18 cellular contexts compared by ENCODE assay signal in genomic region chr4:115850799-115851509, GRCh38.
DNase-seq lines count a peak whose midpoint lies in the region; ATAC-seq lines count a peak whose summit lies in the region.
"Had no signal": no experiment of that assay in that cellular context is flagged by ENCODE, and none has a peak within 500 bp of the region (broad histone marks: within the 10 kb centered on the region; RNA-seq: fewer than 3 reads in every experiment).

No MANE protein-coding gene starts in this region.

- no peaks in the 10 kb centered on the region for H3K27me3 ChIP-seq in mesendoderm (ENCODE audit: insufficient read depth, low read length, poor library complexity)

- no peaks in the 10 kb centered on the region for H3K79me2 ChIP-seq in mesendoderm (ENCODE audit: control insufficient read depth, insufficient read depth, low read length)

- H3K4me1 ChIP-seq in mesendoderm (ENCODE audit: control insufficient read depth, low read depth, low read length): no peaks in the 10 kb centered on the region
- H3K4me1 ChIP-seq: lower lobe of right lung, psoas muscle had no signal

- H2BK120ac ChIP-seq in mesendoderm (ENCODE audit: low read depth, low read length): no peak overlapping the region

- H4K5ac ChIP-seq in mesendoderm (ENCODE audit: low read length): no peak overlapping the region

- no peak overlapping the region for H3K4me2 ChIP-seq in mesendoderm (ENCODE audit: low read length)

- no peak overlapping the region for H2BK5ac ChIP-seq in mesendoderm (ENCODE audit: low read length)

- no peak overlapping the region for H3K9ac ChIP-seq in mesendoderm (ENCODE audit: low read length)

- no peak overlapping the region for H2AK5ac ChIP-seq in mesendoderm (ENCODE audit: low read length)

- no peaks in the 10 kb centered on the region for H3K79me1 ChIP-seq in mesendoderm (ENCODE audit: low read length)

- DNase-seq in mesendoderm: no peak
- no peak for DNase-seq in NK-92 (lab: John Stamatoyannopoulos, UW; ENCODE audit: unreplicated experiment)
- DNase-seq in stimulated activated CD4-positive, alpha-beta T cell treated with anti-CD3 and anti-CD28 coated beads, Interleukin-15, amount 100 ng/mL, for 24 hours: no peak
- no peak for DNase-seq in DMS114 treated with DMSO at 0.1 percent for 48 hours (lab: John Stamatoyannopoulos, UW; ENCODE audit: unreplicated experiment)
- DNase-seq: activated CD4-positive, alpha-beta T cell treated with anti-CD3 and anti-CD28 coated beads, Interleukin-2, amount 50 U/mL, for 4 hours; DMS 273 treated with DMSO at 0.1 percent for 48 hours; foreskin fibroblast; H9; KG1; lower lobe of right lung; natural killer cell; NCI-H1417 treated with DMSO at 0.1 percent for 48 hours; NCI-H446 treated with DMSO at 0.1 percent for 48 hours; psoas muscle had no signal

- ATAC-seq in GM18870 (IDR thresholded peaks at IDR 0.05; ENCODE audit: unreplicated experiment): peak; percentile 78
- peak; percentile 76 for ATAC-seq in HG02571 (IDR thresholded peaks at IDR 0.05; ENCODE audit: unreplicated experiment)
- ATAC-seq in HG03064 (IDR thresholded peaks at IDR 0.05; ENCODE audit: low read depth, unreplicated experiment): peak; percentile 49
- no peak for ATAC-seq in GM21723 (IDR thresholded peaks at IDR 0.05; ENCODE audit: unreplicated experiment)
- ATAC-seq: natural killer cell, psoas muscle had no signal

- no peak overlapping the region for H3K4ac ChIP-seq in mesendoderm (ENCODE audit: low read depth, low read length)

- H3K23ac ChIP-seq in mesendoderm (ENCODE audit: low read length): no peak overlapping the region

- no peaks in the 10 kb centered on the region for H3K36me3 ChIP-seq in mesendoderm (ENCODE audit: control insufficient read depth, insufficient read depth, low read length)
- H3K36me3 ChIP-seq: lower lobe of right lung had no signal

- no peak overlapping the region for H3K56ac ChIP-seq in mesendoderm (ENCODE audit: low read length)

- peak overlapping the region; percentile 16 for H3K18ac ChIP-seq in mesendoderm (ENCODE audit: low read length)

- no peak overlapping the region for H3K27ac ChIP-seq in mesendoderm (ENCODE audit: low read depth, low read length)
- H3K27ac ChIP-seq: lower lobe of right lung, psoas muscle had no signal

- no peak overlapping the region for H3K4me3 ChIP-seq in mesendoderm (ENCODE audit: low read length)
- H3K4me3 ChIP-seq: lower lobe of right lung, psoas muscle had no signal

- WGBS in mesendoderm (ENCODE audit: extremely low coverage, insufficient coverage, low lambda C conversion rate): no CpG with 5 or more reads among the region's 5 CpGs

- no peak overlapping the region for H2BK15ac ChIP-seq in mesendoderm (replicated peaks; ENCODE audit: low read depth)

- H4K8ac ChIP-seq in mesendoderm (ENCODE audit: low read depth, low read length): no peak overlapping the region
